ENCODE assay signal across 1 cellular context in genomic region chr6:52636830-52637229, GRCh38.
TF ChIP-seq lines count a peak whose summit lies in the region.

No MANE protein-coding gene starts in this region.

TF ChIP-seq in HepG2, 621 proteins besides CTCF, POLR2A, EP300 and RAD21 (continued from another document and continues in another):
- TF ChIP-seq FOXK1 (CRISPR knock-in tag; IDR thresholded peaks at IDR 0.05; ENCODE audit: borderline replicate concordance, low read depth) (no peak), HMGXB3 (CRISPR knock-in tag; IDR thresholded peaks at IDR 0.05; ENCODE audit: borderline replicate concordance) (no peak), PHF5A (CRISPR knock-in tag; IDR thresholded peaks at IDR 0.05; ENCODE audit: low read depth, unreplicated experiment) (no peak), ZNF550 (CRISPR knock-in tag; IDR thresholded peaks at IDR 0.05; ENCODE audit: borderline replicate concordance) (no peak), BCL6 (CRISPR knock-in tag; IDR thresholded peaks at IDR 0.05) (peak; percentile 64; the same call in 1 of the 2 replicates), MBNL3 (CRISPR knock-in tag; conservative IDR thresholded peaks at IDR 0.05) (no peak), GATAD2A (CRISPR knock-in tag; IDR thresholded peaks at IDR 0.05) (peak; percentile 49), ZIK1 (CRISPR knock-in tag; IDR thresholded peaks at IDR 0.05; ENCODE audit: borderline replicate concordance, low read depth) (no peak), FOXA1 (IDR thresholded peaks at IDR 0.05) (no peak), FOXA1 (CRISPR knock-in tag; IDR thresholded peaks at IDR 0.05) (no peak), TEAD3 (CRISPR knock-in tag; optimal IDR thresholded peaks at IDR 0.05; ENCODE audit: borderline replicate concordance) (no peak), ESRRA (CRISPR knock-in tag; IDR thresholded peaks at IDR 0.05; ENCODE audit: low read depth) (no peak), PBX3 (CRISPR knock-in tag; IDR thresholded peaks at IDR 0.05; ENCODE audit: borderline replicate concordance) (no peak), PHF8 (CRISPR knock-in tag; IDR thresholded peaks at IDR 0.05) (no peak), PAWR (CRISPR knock-in tag; IDR thresholded peaks at IDR 0.05; ENCODE audit: borderline replicate concordance) (no peak), ZNF530 (CRISPR knock-in tag; IDR thresholded peaks at IDR 0.05; ENCODE audit: low read depth) (no peak), CEBPB (IDR thresholded peaks at IDR 0.05; ENCODE audit: borderline replicate concordance, low read depth, low read length) (peak; percentile 84), TARDBP (CRISPR knock-in tag; IDR thresholded peaks at IDR 0.05) (0 out of 2 replicates have a peak, but pooled peaks have one; percentile 23), ZNF263 (CRISPR knock-in tag; IDR thresholded peaks at IDR 0.05) (no peak), RFX3 (CRISPR knock-in tag; IDR thresholded peaks at IDR 0.05) (no peak), NCOA2 (CRISPR knock-in tag; IDR thresholded peaks at IDR 0.05) (no peak), SOX6 (IDR thresholded peaks at IDR 0.05) (no peak), SOX6 (CRISPR knock-in tag; IDR thresholded peaks at IDR 0.05) (0 out of 2 replicates have a peak, but pooled peaks have one; percentile 14), NFKB2 (CRISPR knock-in tag; IDR thresholded peaks at IDR 0.05; ENCODE audit: borderline replicate concordance) (no peak), ZNF329 (CRISPR knock-in tag; IDR thresholded peaks at IDR 0.05; ENCODE audit: low read depth) (no peak), ZNF691 (CRISPR knock-in tag; IDR thresholded peaks at IDR 0.05; ENCODE audit: borderline replicate concordance, low read depth) (no peak), SAP130 (CRISPR knock-in tag; IDR thresholded peaks at IDR 0.05; ENCODE audit: low read depth) (peak; percentile 32; the same call in 1 of the 2 replicates), ZNF17 (CRISPR knock-in tag; IDR thresholded peaks at IDR 0.05) (no peak), TFDP2 (CRISPR knock-in tag; IDR thresholded peaks at IDR 0.05) (no peak), ZBTB26 (CRISPR knock-in tag; IDR thresholded peaks at IDR 0.05; ENCODE audit: borderline replicate concordance) (no peak), RFXAP (CRISPR knock-in tag; IDR thresholded peaks at IDR 0.05; ENCODE audit: borderline replicate concordance) (no peak)
- TF ChIP-seq, protein P1, sequence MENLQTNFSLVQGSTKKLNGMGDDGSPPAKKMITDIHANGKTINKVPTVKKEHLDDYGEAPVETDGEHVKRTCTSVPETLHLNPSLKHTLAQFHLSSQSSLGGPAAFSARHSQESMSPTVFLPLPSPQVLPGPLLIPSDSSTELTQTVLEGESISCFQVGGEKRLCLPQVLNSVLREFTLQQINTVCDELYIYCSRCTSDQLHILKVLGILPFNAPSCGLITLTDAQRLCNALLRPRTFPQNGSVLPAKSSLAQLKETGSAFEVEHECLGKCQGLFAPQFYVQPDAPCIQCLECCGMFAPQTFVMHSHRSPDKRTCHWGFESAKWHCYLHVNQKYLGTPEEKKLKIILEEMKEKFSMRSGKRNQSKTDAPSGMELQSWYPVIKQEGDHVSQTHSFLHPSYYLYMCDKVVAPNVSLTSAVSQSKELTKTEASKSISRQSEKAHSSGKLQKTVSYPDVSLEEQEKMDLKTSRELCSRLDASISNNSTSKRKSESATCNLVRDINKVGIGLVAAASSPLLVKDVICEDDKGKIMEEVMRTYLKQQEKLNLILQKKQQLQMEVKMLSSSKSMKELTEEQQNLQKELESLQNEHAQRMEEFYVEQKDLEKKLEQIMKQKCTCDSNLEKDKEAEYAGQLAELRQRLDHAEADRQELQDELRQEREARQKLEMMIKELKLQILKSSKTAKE (CRISPR knock-in tag; IDR thresholded peaks at IDR 0.05; ENCODE audit: borderline replicate concordance): no peak
- TF ChIP-seq, protein P2, sequence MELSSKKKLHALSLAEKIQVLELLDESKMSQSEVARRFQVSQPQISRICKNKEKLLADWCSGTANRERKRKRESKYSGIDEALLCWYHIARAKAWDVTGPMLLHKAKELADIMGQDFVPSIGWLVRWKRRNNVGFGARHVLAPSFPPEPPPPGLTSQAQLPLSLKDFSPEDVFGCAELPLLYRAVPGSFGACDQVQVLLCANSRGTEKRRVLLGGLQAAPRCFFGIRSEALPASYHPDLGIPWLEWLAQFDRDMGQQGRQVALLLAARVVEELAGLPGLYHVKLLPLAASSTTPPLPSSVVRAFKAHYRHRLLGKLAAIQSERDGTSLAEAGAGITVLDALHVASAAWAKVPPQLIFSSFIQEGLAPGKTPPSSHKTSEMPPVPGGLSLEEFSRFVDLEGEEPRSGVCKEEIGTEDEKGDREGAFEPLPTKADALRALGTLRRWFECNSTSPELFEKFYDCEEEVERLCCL (CRISPR knock-in tag; IDR thresholded peaks at IDR 0.05; ENCODE audit: borderline replicate concordance): no peak
- TF ChIP-seq, protein P3, sequence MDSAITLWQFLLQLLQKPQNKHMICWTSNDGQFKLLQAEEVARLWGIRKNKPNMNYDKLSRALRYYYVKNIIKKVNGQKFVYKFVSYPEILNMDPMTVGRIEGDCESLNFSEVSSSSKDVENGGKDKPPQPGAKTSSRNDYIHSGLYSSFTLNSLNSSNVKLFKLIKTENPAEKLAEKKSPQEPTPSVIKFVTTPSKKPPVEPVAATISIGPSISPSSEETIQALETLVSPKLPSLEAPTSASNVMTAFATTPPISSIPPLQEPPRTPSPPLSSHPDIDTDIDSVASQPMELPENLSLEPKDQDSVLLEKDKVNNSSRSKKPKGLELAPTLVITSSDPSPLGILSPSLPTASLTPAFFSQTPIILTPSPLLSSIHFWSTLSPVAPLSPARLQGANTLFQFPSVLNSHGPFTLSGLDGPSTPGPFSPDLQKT (CRISPR knock-in tag; IDR thresholded peaks at IDR 0.05; ENCODE audit: borderline replicate concordance): no peak
- TF ChIP-seq, protein P4, sequence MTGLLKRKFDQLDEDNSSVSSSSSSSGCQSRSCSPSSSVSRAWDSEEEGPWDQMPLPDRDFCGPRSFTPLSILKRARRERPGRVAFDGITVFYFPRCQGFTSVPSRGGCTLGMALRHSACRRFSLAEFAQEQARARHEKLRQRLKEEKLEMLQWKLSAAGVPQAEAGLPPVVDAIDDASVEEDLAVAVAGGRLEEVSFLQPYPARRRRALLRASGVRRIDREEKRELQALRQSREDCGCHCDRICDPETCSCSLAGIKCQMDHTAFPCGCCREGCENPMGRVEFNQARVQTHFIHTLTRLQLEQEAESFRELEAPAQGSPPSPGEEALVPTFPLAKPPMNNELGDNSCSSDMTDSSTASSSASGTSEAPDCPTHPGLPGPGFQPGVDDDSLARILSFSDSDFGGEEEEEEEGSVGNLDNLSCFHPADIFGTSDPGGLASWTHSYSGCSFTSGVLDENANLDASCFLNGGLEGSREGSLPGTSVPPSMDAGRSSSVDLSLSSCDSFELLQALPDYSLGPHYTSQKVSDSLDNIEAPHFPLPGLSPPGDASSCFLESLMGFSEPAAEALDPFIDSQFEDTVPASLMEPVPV (CRISPR knock-in tag; IDR thresholded peaks at IDR 0.05): no peak
- TF ChIP-seq, protein P5, sequence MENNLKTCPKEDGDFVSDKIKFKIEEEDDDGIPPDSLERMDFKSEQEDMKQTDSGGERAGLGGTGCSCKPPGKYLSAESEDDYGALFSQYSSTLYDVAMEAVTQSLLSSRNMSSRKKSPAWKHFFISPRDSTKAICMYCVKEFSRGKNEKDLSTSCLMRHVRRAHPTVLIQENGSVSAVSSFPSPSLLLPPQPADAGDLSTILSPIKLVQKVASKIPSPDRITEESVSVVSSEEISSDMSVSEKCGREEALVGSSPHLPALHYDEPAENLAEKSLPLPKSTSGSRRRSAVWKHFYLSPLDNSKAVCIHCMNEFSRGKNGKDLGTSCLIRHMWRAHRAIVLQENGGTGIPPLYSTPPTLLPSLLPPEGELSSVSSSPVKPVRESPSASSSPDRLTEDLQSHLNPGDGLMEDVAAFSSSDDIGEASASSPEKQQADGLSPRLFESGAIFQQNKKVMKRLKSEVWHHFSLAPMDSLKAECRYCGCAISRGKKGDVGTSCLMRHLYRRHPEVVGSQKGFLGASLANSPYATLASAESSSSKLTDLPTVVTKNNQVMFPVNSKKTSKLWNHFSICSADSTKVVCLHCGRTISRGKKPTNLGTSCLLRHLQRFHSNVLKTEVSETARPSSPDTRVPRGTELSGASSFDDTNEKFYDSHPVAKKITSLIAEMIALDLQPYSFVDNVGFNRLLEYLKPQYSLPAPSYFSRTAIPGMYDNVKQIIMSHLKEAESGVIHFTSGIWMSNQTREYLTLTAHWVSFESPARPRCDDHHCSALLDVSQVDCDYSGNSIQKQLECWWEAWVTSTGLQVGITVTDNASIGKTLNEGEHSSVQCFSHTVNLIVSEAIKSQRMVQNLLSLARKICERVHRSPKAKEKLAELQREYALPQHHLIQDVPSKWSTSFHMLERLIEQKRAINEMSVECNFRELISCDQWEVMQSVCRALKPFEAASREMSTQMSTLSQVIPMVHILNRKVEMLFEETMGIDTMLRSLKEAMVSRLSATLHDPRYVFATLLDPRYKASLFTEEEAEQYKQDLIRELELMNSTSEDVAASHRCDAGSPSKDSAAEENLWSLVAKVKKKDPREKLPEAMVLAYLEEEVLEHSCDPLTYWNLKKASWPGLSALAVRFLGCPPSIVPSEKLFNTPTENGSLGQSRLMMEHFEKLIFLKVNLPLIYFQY (CRISPR knock-in tag; IDR thresholded peaks at IDR 0.05; ENCODE audit: borderline replicate concordance): no peak
- TF ChIP-seq, protein P6, sequence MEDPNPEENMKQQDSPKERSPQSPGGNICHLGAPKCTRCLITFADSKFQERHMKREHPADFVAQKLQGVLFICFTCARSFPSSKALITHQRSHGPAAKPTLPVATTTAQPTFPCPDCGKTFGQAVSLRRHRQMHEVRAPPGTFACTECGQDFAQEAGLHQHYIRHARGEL (CRISPR knock-in tag; IDR thresholded peaks at IDR 0.05): no peak
- TF ChIP-seq, protein P7, sequence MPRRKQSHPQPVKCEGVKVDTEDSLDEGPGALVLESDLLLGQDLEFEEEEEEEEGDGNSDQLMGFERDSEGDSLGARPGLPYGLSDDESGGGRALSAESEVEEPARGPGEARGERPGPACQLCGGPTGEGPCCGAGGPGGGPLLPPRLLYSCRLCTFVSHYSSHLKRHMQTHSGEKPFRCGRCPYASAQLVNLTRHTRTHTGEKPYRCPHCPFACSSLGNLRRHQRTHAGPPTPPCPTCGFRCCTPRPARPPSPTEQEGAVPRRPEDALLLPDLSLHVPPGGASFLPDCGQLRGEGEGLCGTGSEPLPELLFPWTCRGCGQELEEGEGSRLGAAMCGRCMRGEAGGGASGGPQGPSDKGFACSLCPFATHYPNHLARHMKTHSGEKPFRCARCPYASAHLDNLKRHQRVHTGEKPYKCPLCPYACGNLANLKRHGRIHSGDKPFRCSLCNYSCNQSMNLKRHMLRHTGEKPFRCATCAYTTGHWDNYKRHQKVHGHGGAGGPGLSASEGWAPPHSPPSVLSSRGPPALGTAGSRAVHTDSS (CRISPR knock-in tag; conservative IDR thresholded peaks at IDR 0.05): no peak
